In genomic region chrX:11665144-11666040, GRCh38 we compare ENCODE assay signal across 9 cellular contexts. TPM values are rescaled to one million over a fixed set of nuclear protein-coding genes. Genes with fewer than 3 reads are reported as not detected.
DNase-seq lines count a peak whose midpoint lies in the region; ATAC-seq and TF ChIP-seq lines count a peak whose summit lies in the region.
"Had no signal": no experiment of that assay in that cellular context is flagged by ENCODE, and none has a peak within 500 bp of the region (broad histone marks: within the 10 kb centered on the region; RNA-seq: fewer than 3 reads in every experiment).

A gene with protein sequence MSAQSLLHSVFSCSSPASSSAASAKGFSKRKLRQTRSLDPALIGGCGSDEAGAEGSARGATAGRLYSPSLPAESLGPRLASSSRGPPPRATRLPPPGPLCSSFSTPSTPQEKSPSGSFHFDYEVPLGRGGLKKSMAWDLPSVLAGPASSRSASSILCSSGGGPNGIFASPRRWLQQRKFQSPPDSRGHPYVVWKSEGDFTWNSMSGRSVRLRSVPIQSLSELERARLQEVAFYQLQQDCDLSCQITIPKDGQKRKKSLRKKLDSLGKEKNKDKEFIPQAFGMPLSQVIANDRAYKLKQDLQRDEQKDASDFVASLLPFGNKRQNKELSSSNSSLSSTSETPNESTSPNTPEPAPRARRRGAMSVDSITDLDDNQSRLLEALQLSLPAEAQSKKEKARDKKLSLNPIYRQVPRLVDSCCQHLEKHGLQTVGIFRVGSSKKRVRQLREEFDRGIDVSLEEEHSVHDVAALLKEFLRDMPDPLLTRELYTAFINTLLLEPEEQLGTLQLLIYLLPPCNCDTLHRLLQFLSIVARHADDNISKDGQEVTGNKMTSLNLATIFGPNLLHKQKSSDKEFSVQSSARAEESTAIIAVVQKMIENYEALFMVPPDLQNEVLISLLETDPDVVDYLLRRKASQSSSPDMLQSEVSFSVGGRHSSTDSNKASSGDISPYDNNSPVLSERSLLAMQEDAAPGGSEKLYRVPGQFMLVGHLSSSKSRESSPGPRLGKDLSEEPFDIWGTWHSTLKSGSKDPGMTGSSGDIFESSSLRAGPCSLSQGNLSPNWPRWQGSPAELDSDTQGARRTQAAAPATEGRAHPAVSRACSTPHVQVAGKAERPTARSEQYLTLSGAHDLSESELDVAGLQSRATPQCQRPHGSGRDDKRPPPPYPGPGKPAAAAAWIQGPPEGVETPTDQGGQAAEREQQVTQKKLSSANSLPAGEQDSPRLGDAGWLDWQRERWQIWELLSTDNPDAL (N-terminal part only) (minus strand): TSS chrX:11665920. CDS start chrX:11664828, 1,092 bp downstream.

- H3K36me3 ChIP-seq in SK-N-SH (replicated peaks in 1 of 2; ENCODE audit: control insufficient read depth in 1 of 2, insufficient read depth in 2 of 2, low read length in 1 of 2), result no peaks in the 10 kb centered on the region
- no peaks in the 10 kb centered on the region for H3K36me3 ChIP-seq in cardiac muscle cell
- no peaks in the 10 kb centered on the region for H3K36me3 ChIP-seq in psoas muscle (ENCODE audit: insufficient read depth in 1 of 2, low read depth in 1 of 2)

- WGBS in SK-N-SH (ENCODE audit: low lambda C conversion rate), result 0% methylated on average over 4 of the region's 71 CpGs
- WGBS in psoas muscle, 3 donors, result 1 to 16% (median 2%) methylated on average over 22 to 71 of the region's 71 CpGs

- H3K27ac ChIP-seq in SK-N-SH (ENCODE audit: low read depth in 2 of 2, low read length in 1 of 2), result no peak within 1 kb of the TSS
- H3K27ac ChIP-seq in cardiac muscle cell, result peak within 1 kb of the TSS; percentile 87
- peak within 1 kb of the TSS; percentile 75 for H3K27ac ChIP-seq in psoas muscle

- ATAC-seq in GM19395 (IDR thresholded peaks at IDR 0.05; ENCODE audit: unreplicated experiment), result peak; percentile 18
- peak; percentile 70 to 84 (median 82) for ATAC-seq in psoas muscle

- CTCF ChIA-PET in SK-N-SH (lab: Yijun Ruan, JAX), result interaction anchor here (0.8 to 1.5 kb wide), 3 partner anchors 9 to 37 kb away, joined by 3 to 4 read pairs (median 3); no protein-coding TSS in a partner anchor
- CTCF ChIA-PET in activated CD4-positive, alpha-beta T cell treated with anti-CD3 and anti-CD28 coated beads, Interleukin-2, amount 10 ng/mL, durations not matched to agents 7 days and 5 days (lab: Charles Lee), result no interaction called here

- peak within 1 kb of the TSS; percentile 63; the same call in 1 of the 2 replicates for H3K4me2 ChIP-seq in SK-N-SH

- intact Hi-C loops in psoas muscle (cut with DNase I), result loop anchor here in 1 of 2 donors (10.0 kb wide), 1 partner anchor 131 kb away; no protein-coding TSS in a partner anchor

- H4K20me1 ChIP-seq in SK-N-SH (ENCODE audit: insufficient read depth), result no peaks in the 10 kb centered on the region

- H3K9me3 ChIP-seq in SK-N-SH (no peaks in the 10 kb centered on the region), cardiac muscle cell (ENCODE audit: low read depth) (no peaks in the 10 kb centered on the region), psoas muscle (no peaks in the 10 kb centered on the region)

- H3K79me2 ChIP-seq in SK-N-SH (ENCODE audit: insufficient read depth), result no peaks in the 10 kb centered on the region

- POLR2A ChIA-PET in SK-N-SH (lab: Yijun Ruan, JAX), result no interaction called here
- POLR2A ChIA-PET in activated CD4-positive, alpha-beta T cell treated with anti-CD3 and anti-CD28 coated beads, Interleukin-2, amount 10 ng/mL, durations not matched to agents 7 days and 5 days (lab: Charles Lee), result no interaction called here

- H3K27me3 Mint-ChIP-seq in activated CD4-positive, alpha-beta T cell treated with anti-CD3 and anti-CD28 coated beads, Interleukin-2, amount 10 ng/mL, durations not matched to agents 7 days and 5 days, result peaks cover 59% of the 10 kb centered on the region

- no peaks in the 10 kb centered on the region for H3K36me3 Mint-ChIP-seq in activated CD4-positive, alpha-beta T cell treated with anti-CD3 and anti-CD28 coated beads, Interleukin-2, amount 10 ng/mL, durations not matched to agents 7 days and 5 days (ENCODE audit: low read depth)

- no peaks in the 10 kb centered on the region for H3F3A ChIP-seq in SK-N-SH (replicated peaks; ENCODE audit: insufficient read depth)

- no peaks in the 10 kb centered on the region for H3K9me3 Mint-ChIP-seq in activated CD4-positive, alpha-beta T cell treated with anti-CD3 and anti-CD28 coated beads, Interleukin-2, amount 10 ng/mL, durations not matched to agents 7 days and 5 days
- H3K9me3 Mint-ChIP-seq: activated B cell treated with CpG ODN at 0.5 μM for 24 hours had no signal

- no peaks in the 10 kb centered on the region for H3K9me2 ChIP-seq in SK-N-SH

- no peak within 1 kb of the TSS for H3K4me3 Mint-ChIP-seq in activated CD4-positive, alpha-beta T cell treated with anti-CD3 and anti-CD28 coated beads, Interleukin-2, amount 10 ng/mL, durations not matched to agents 7 days and 5 days
- H3K4me3 Mint-ChIP-seq: activated B cell treated with CpG ODN at 0.5 μM for 24 hours had no signal

- no peak within 1 kb of the TSS for H3K9ac ChIP-seq in SK-N-SH

- TF ChIP-seq RAD21 in SK-N-SH (IDR thresholded peaks at IDR 0.05; ENCODE audit: low read length), result no peak

- TF ChIP-seq EP300 in SK-N-SH (IDR thresholded peaks at IDR 0.05; ENCODE audit: borderline replicate concordance in 1 of 2, low read depth in 1 of 2, low read length in 1 of 2), result no peak

- H2AFZ ChIP-seq in SK-N-SH (ENCODE audit: low read depth), result 0 out of 2 replicates have a peak within 1 kb of the TSS, but pooled peaks have one; percentile 35

- peak; percentile 41 for DNase-seq in SK-N-SH
- DNase-seq in cardiac muscle cell (ENCODE audit: low read depth in 1 of 2, low spot score in 1 of 2), result peak; percentile 78 to 82
- peak; percentile 49 to 82 for DNase-seq in psoas muscle
- no peak for DNase-seq in middle frontal gyrus (ENCODE audit: extremely low spot score, low spot score)
- no peak for DNase-seq in pons (ENCODE audit: low spot score)
- no peak for DNase-seq in DMS153 (lab: John Stamatoyannopoulos, UW)
- no peak for DNase-seq in activated CD4-positive, alpha-beta T cell treated with anti-CD3 and anti-CD28 coated beads, Interleukin-2, amount 10 ng/mL, durations not matched to agents 7 days and 5 days
- DNase-seq: activated B cell treated with CpG ODN at 0.5 μM for 24 hours had no signal

- H3K27ac Mint-ChIP-seq in activated CD4-positive, alpha-beta T cell treated with anti-CD3 and anti-CD28 coated beads, Interleukin-2, amount 10 ng/mL, durations not matched to agents 7 days and 5 days, result no peak within 1 kb of the TSS
- H3K27ac Mint-ChIP-seq: activated B cell treated with CpG ODN at 0.5 μM for 24 hours had no signal

- H3K4me3 ChIP-seq in SK-N-SH (ENCODE audit: low read depth in 2 of 2, low read length in 1 of 2) (peak within 1 kb of the TSS in 1 of 2 experiments; percentile 24; a peak in 3 of 4 replicates), cardiac muscle cell (peak within 1 kb of the TSS; percentile 75), psoas muscle (peak within 1 kb of the TSS; percentile 73)

- H3K4me1 ChIP-seq in SK-N-SH (ENCODE audit: control insufficient read depth in 1 of 2, insufficient read depth in 2 of 2, low read depth in 1 of 2, low read length in 1 of 2), result no peaks in the 10 kb centered on the region; a peak in 1 of 4 replicates
- no peaks in the 10 kb centered on the region for H3K4me1 ChIP-seq in cardiac muscle cell (ENCODE audit: low read depth)
- no peaks in the 10 kb centered on the region for H3K4me1 ChIP-seq in psoas muscle

- no peaks in the 10 kb centered on the region for H3K4me1 Mint-ChIP-seq in activated CD4-positive, alpha-beta T cell treated with anti-CD3 and anti-CD28 coated beads, Interleukin-2, amount 10 ng/mL, durations not matched to agents 7 days and 5 days

- TF ChIP-seq CTCF in SK-N-SH (IDR thresholded peaks at IDR 0.05) (no peak), cardiac muscle cell (IDR thresholded peaks at IDR 0.05; ENCODE audit: low read depth, low read length) (no peak), psoas muscle (IDR thresholded peaks at IDR 0.05) (no peak)

- H3K27me3 ChIP-seq in SK-N-SH (ENCODE audit: insufficient read depth) (peaks cover 42% of the 10 kb centered on the region; the same call in 1 of the 2 replicates), cardiac muscle cell (no peaks in the 10 kb centered on the region), psoas muscle (ENCODE audit: insufficient read depth in 3 of 3, low read length in 2 of 3) (no peaks in the 10 kb centered on the region)

TF ChIP-seq in SK-N-SH, 30 proteins besides CTCF, POLR2A, EP300 and RAD21:
- TF ChIP-seq ELF1 (IDR thresholded peaks at IDR 0.05) (no peak), PBX3 (IDR thresholded peaks at IDR 0.05) (no peak)

RNA-seq across cellular contexts. Expression of the gene that starts here (rescaled TPM):
- polyA plus RNA-seq in SK-N-SH (2012; rRNA removed) (0.16 and 0.29 TPM in 2 replicates), cardiac muscle cell (10.5 and 14.9 TPM in 2 replicates), psoas muscle (10 to 100 TPM in 1 of 3 donors, 1 to 10 TPM in 2; 1.8 to 11.0 (median 4.4) TPM)
- 0.22 and 0.23 TPM in 2 replicates for polyA plus RNA-seq in SK-N-SH (2012; cell fraction: cytosol; rRNA removed)
- polyA plus RNA-seq in SK-N-SH (2012; cell fraction: nucleus; rRNA removed), result 0.35 and 0.41 TPM in 2 replicates
- total RNA-seq in cardiac muscle cell (18.5 and 45.0 TPM in 2 replicates), psoas muscle (10 to 100 TPM in 2 of 4 donors, 1 to 10 TPM in 2; 4.8 to 20.6 (median 11.3) TPM)
- not detected for total RNA-seq in activated CD4-positive, alpha-beta T cell treated with anti-CD3 and anti-CD28 coated beads, Interleukin-2, amount 10 ng/mL, durations not matched to agents 7 days and 5 days

Comparison
In these comparisons a context has a peak if more than half of its experiments do, and no peak if none do; other contexts are left out.
1. RNA of the gene that starts here (total RNA-seq): 18.5 to 45.0 TPM in cardiac muscle cell and 4.8 to 20.6 TPM in psoas muscle; not detected in activated CD4-positive, alpha-beta T cell treated with anti-CD3 and anti-CD28 coated beads, Interleukin-2, amount 10 ng/mL, durations not matched to agents 7 days and 5 days; every median in the first group is over 4 times any median in the second.
2. Peak in DNase-seq and H3K4me2 ChIP-seq in SK-N-SH; RNA of the gene not detected or under 1 TPM.
3. DNase-seq: peak in cardiac muscle cell (2 of 2) and psoas muscle (2 of 2); none in middle frontal gyrus (single experiment), pons (single experiment), DMS153 (single experiment) and activated CD4-positive, alpha-beta T cell treated with anti-CD3 and anti-CD28 coated beads, Interleukin-2, amount 10 ng/mL, durations not matched to agents 7 days and 5 days (single experiment).
4. H3K27ac ChIP-seq: peak in cardiac muscle cell (single experiment) and psoas muscle (single experiment); none in SK-N-SH (0 of 2).